ENCODE assay signal across 1 cellular context in the genomic region with DNA sequence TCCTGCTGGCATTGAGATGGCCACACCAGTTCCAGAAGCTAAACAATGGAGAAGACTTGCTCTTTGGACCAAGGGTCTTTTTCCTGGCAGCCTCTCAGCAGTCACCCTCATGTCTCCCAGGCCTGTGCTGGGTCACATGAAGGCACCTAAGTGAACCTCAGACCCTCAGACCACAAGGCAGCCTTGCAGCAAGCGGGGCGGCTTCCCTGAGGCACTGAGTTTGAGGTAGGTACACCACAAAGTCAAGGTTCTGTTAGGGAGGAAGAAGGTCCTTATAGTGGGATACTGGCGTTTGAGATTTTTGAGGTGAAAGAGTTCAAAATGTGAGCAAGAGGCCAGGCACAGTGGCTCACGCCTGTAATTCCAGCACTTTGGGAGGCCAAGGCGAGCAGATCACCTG.
TF ChIP-seq lines count a peak whose summit lies in the region.

No MANE protein-coding gene starts in this region.

TF ChIP-seq in HepG2, 621 proteins besides CTCF, POLR2A, EP300 and RAD21:
- TF ChIP-seq ZNF335 (CRISPR knock-in tag; IDR thresholded peaks at IDR 0.05): 0 out of 2 replicates have a peak, but pooled peaks have one; percentile 31
- TF ChIP-seq, protein P1, sequence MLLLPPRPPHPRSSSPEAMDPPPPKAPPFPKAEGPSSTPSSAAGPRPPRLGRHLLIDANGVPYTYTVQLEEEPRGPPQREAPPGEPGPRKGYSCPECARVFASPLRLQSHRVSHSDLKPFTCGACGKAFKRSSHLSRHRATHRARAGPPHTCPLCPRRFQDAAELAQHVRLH (CRISPR knock-in tag; IDR thresholded peaks at IDR 0.05; ENCODE audit: borderline replicate concordance, low read depth): no peak
- peak; percentile 47 for TF ChIP-seq HNF4A (CRISPR knock-in tag; IDR thresholded peaks at IDR 0.05)
- TF ChIP-seq SRSF9 (IDR thresholded peaks at IDR 0.05; ENCODE audit: borderline replicate concordance, insufficient read depth, low read depth, low read length, poor library complexity, severe bottlenecking): no peak
